In genomic region chr7:9250876-9251275, GRCh38 we compare ENCODE assay signal across 1 cellular context.
TF ChIP-seq lines count a peak whose summit lies in the region.

No MANE protein-coding gene starts in this region.

TF ChIP-seq in H1, 55 proteins besides CTCF, POLR2A, EP300 and RAD21:
- no peak for TF ChIP-seq ZNF274 (IDR thresholded peaks at IDR 0.05; ENCODE audit: borderline replicate concordance, extremely low read depth, low read length)
- TF ChIP-seq ATF3 (IDR thresholded peaks at IDR 0.05; ENCODE audit: insufficient read depth, low read depth, low read length) = no peak
- TF ChIP-seq CBX8 (IDR thresholded peaks at IDR 0.05; ENCODE audit: borderline replicate concordance, low read depth, low read length) = no peak
- TF ChIP-seq CEBPB (IDR thresholded peaks at IDR 0.05; ENCODE audit: low read depth, low read length) = no peak
- no peak for TF ChIP-seq SIRT6 (IDR thresholded peaks at IDR 0.05; ENCODE audit: low read length)
- TF ChIP-seq CREB1 (IDR thresholded peaks at IDR 0.05) = no peak
- TF ChIP-seq CBX5 (IDR thresholded peaks at IDR 0.05; ENCODE audit: low read depth, low read length) = no peak
- no peak for TF ChIP-seq TAF7 (optimal IDR thresholded peaks at IDR 0.05; ENCODE audit: borderline replicate concordance, low read depth, low read length)
- no peak for TF ChIP-seq RFX5 (IDR thresholded peaks at IDR 0.05; ENCODE audit: borderline replicate concordance, low read depth, low read length)
- no peak for TF ChIP-seq GTF2F1 (IDR thresholded peaks at IDR 0.05; ENCODE audit: borderline replicate concordance, low read depth, low read length)
- TF ChIP-seq, protein P1, sequence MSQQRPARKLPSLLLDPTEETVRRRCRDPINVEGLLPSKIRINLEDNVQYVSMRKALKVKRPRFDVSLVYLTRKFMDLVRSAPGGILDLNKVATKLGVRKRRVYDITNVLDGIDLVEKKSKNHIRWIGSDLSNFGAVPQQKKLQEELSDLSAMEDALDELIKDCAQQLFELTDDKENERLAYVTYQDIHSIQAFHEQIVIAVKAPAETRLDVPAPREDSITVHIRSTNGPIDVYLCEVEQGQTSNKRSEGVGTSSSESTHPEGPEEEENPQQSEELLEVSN (IDR thresholded peaks at IDR 0.05) = no peak
- no peak for TF ChIP-seq ASH2L (IDR thresholded peaks at IDR 0.05; ENCODE audit: low read length)
- no peak for TF ChIP-seq HDAC2 (IDR thresholded peaks at IDR 0.05; ENCODE audit: borderline replicate concordance in 1 of 2, low read depth in 2 of 2, low read length in 2 of 2)
- no peak for TF ChIP-seq SIX5 (IDR thresholded peaks at IDR 0.05; ENCODE audit: low read depth, low read length)
- TF ChIP-seq KDM1A (IDR thresholded peaks at IDR 0.05; ENCODE audit: borderline replicate concordance, low read length) = no peak
- no peak for TF ChIP-seq JUND (IDR thresholded peaks at IDR 0.05; ENCODE audit: low read length)
- no peak for TF ChIP-seq KDM4A (IDR thresholded peaks at IDR 0.05; ENCODE audit: low read depth, low read length, severe bottlenecking)
- TF ChIP-seq, protein P2, sequence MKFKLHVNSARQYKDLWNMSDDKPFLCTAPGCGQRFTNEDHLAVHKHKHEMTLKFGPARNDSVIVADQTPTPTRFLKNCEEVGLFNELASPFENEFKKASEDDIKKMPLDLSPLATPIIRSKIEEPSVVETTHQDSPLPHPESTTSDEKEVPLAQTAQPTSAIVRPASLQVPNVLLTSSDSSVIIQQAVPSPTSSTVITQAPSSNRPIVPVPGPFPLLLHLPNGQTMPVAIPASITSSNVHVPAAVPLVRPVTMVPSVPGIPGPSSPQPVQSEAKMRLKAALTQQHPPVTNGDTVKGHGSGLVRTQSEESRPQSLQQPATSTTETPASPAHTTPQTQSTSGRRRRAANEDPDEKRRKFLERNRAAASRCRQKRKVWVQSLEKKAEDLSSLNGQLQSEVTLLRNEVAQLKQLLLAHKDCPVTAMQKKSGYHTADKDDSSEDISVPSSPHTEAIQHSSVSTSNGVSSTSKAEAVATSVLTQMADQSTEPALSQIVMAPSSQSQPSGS (IDR thresholded peaks at IDR 0.05; ENCODE audit: low read length) = no peak
- no peak for TF ChIP-seq GABPA (IDR thresholded peaks at IDR 0.05; ENCODE audit: borderline replicate concordance, insufficient read depth, low read length)
